Comparison of ENCODE assay signal across 1 cellular context in the genomic region with DNA sequence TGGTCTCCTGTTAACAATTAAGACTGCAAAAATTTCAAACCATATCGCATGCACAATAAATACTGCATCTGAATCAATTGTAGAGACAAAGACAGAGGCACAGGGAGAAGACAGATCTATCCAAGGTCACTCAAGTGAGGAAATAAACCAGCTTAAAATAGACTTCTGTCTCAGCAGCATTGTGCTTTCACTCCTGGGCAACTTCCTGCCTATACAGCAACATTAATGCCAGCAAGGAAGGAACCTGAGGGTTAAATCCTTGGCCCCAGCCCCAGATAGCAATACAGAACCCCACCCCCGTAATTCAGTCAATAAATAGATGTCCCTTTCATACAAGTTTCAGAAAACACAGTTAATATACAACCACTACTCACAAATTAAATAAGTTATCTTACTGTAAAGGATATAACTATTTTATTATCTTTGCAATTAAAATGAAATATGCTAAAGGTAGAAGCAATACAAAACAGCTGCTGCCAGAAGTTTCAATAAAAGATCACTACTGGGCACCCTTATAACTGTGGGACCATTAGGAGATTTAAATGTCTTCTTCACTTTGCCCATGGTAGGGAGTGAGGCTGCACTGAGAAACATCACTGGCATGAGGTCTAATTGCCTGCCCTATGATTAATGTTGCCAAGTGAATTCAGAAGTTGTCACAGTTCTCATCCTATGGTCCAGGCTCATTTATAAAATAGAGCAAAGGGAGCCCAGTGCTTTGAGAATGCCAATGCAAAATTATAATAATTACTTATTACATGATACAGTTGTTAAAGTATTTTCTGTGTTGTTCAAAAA.
TF ChIP-seq lines count a peak whose summit lies in the region.

No MANE protein-coding gene starts in this region.

TF ChIP-seq in GM12878, 131 proteins besides CTCF, POLR2A, EP300 and RAD21 (continued from another document):
- TF ChIP-seq, protein P1, sequence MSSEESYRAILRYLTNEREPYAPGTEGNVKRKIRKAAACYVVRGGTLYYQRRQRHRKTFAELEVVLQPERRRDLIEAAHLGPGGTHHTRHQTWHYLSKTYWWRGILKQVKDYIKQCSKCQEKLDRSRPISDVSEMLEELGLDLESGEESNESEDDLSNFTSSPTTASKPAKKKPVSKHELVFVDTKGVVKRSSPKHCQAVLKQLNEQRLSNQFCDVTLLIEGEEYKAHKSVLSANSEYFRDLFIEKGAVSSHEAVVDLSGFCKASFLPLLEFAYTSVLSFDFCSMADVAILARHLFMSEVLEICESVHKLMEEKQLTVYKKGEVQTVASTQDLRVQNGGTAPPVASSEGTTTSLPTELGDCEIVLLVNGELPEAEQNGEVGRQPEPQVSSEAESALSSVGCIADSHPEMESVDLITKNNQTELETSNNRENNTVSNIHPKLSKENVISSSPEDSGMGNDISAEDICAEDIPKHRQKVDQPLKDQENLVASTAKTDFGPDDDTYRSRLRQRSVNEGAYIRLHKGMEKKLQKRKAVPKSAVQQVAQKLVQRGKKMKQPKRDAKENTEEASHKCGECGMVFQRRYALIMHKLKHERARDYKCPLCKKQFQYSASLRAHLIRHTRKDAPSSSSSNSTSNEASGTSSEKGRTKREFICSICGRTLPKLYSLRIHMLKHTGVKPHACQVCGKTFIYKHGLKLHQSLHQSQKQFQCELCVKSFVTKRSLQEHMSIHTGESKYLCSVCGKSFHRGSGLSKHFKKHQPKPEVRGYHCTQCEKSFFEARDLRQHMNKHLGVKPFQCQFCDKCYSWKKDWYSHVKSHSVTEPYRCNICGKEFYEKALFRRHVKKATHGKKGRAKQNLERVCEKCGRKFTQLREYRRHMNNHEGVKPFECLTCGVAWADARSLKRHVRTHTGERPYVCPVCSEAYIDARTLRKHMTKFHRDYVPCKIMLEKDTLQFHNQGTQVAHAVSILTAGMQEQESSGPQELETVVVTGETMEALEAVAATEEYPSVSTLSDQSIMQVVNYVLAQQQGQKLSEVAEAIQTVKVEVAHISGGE (CRISPR knock-in tag; IDR thresholded peaks at IDR 0.05) = no peak
